In the genomic region with DNA sequence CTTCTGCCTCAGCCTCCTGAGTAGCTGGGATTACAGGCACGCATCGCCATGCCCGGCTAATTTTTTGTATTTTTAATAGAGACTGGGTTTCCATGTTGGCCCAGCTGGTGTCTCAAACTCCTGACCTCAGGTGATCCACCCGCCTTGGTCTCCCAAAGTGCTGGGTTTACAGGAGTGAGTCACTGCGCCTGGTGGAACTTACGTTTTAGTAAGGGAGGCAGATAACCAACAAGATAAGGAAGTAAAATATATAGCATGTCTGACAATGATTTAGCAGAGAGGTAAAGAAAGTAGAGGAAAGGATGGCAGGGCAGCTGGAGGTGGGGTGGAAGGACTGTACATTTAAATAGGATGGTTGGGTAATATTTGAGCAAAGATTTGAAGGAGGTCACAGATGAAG, we compare ENCODE assay signal across 1 cellular context.
TF ChIP-seq lines count a peak whose summit lies in the region.

No MANE protein-coding gene starts in this region.

TF ChIP-seq in H1, 55 proteins besides CTCF, POLR2A, EP300 and RAD21:
- no peak for TF ChIP-seq SRF (IDR thresholded peaks at IDR 0.05; ENCODE audit: low read depth, low read length)
